24 cellular contexts compared by ENCODE assay signal in genomic region chr6:37638414-37639079, GRCh38. TPM values are rescaled to one million over a fixed set of nuclear protein-coding genes. Genes with fewer than 3 reads are reported as not detected.
DNase-seq lines count a peak whose midpoint lies in the region; ATAC-seq, FAIRE-seq and TF ChIP-seq lines count a peak whose summit lies in the region.
"Had no signal": no experiment of that assay in that cellular context is flagged by ENCODE, and none has a peak within 500 bp of the region (broad histone marks: within the 10 kb centered on the region; RNA-seq: fewer than 3 reads in every experiment).

No MANE protein-coding gene starts in this region.

- WGBS in trophoblast cell (ENCODE audit: extremely low coverage, insufficient coverage, insufficient read length) = no CpG with 5 or more reads among the region's 9 CpGs

- no peak for DNase-seq in activated naive CD8-positive, alpha-beta T cell treated with anti-CD3 and anti-CD28 coated beads, Interleukin-2, amount 10 ng/mL, durations not matched to agents 7 days and 5 days
- DNase-seq in activated naive CD8-positive, alpha-beta T cell treated with anti-CD3 and anti-CD28 coated beads, Interleukin-2, amount 50 U/mL, for 24 hours = no peak
- peak; percentile 57 for DNase-seq in bronchial epithelial cell (ENCODE audit: low read depth)
- DNase-seq in keratinocyte (ENCODE audit: low read depth, low spot score) = no peak
- DNase-seq in trophoblast cell = no peak
- DNase-seq in iPS-NIHi7 (ENCODE audit: extremely low spot score) = no peak
- DNase-seq: activated CD8-positive, alpha-beta T cell treated with anti-CD3 and anti-CD28 coated beads for 36 hours; activated naive CD4-positive, alpha-beta T cell treated with anti-CD3 and anti-CD28 coated beads, Interleukin-2, amount 10 ng/mL, durations not matched to agents 7 days and 5 days; activated T-cell treated with anti-CD3 and anti-CD28 coated beads, Interleukin-2, amount 50 U/mL, for 1 hour; Calu3; gastrocnemius medialis; KBM-7; NCI-H146; NCI-H2171 treated with DMSO at 0.1 percent for 48 hours; occipital lobe; right cardiac atrium; SHP77; T-cell had no signal

- H3K4me3 ChIP-seq in bronchial epithelial cell (ENCODE audit: low read depth, low read length) (no peak overlapping the region), keratinocyte (ENCODE audit: control insufficient read depth in 2 of 3, extremely low read depth in 1 of 3, insufficient read depth in 2 of 3, low read depth in 1 of 3, low read length in 3 of 3) (peak overlapping the region in 1 of 3 experiments; percentile 7), trophoblast cell (ENCODE audit: low read depth, low read length) (no peak overlapping the region)
- H3K4me3 ChIP-seq: BLaER1 treated with 17β-estradiol and CSF1 and Interleukin-3, amounts not matched to agents 10 nM and 100 nM; gastrocnemius medialis; lung had no signal

- H3K14ac ChIP-seq in trophoblast cell (ENCODE audit: low read length) = no peak overlapping the region

- dilution Hi-C loops in keratinocyte (cut with MboI; ENCODE audit: extremely low pct_ligation_motif_present, low sequenced_read_pairs) = no loop called here

- H3K79me2 ChIP-seq in keratinocyte (ENCODE audit: control insufficient read depth, insufficient read depth, low read length) (no peaks in the 10 kb centered on the region), trophoblast cell (ENCODE audit: control insufficient read depth, insufficient read depth, low read length, poor library complexity) (no peaks in the 10 kb centered on the region)

- no peak overlapping the region for H3K4ac ChIP-seq in trophoblast cell (ENCODE audit: low read depth, low read length)

- no peak overlapping the region for H2AK5ac ChIP-seq in trophoblast cell (ENCODE audit: low read length)

- H3K27me3 Mint-ChIP-seq in activated naive CD8-positive, alpha-beta T cell treated with anti-CD3 and anti-CD28 coated beads, Interleukin-2, amount 10 ng/mL, durations not matched to agents 7 days and 5 days = no peaks in the 10 kb centered on the region
- no peaks in the 10 kb centered on the region for H3K27me3 Mint-ChIP-seq in activated naive CD8-positive, alpha-beta T cell treated with anti-CD3 and anti-CD28 coated beads, Interleukin-2, amount 50 U/mL, for 24 hours
- H3K27me3 Mint-ChIP-seq: activated CD8-positive, alpha-beta T cell treated with anti-CD3 and anti-CD28 coated beads for 36 hours; T-cell had no signal

- H3K27me3 ChIP-seq in bronchial epithelial cell (ENCODE audit: control insufficient read depth, insufficient read depth, low read length) (no peaks in the 10 kb centered on the region), keratinocyte (ENCODE audit: control insufficient read depth, extremely low read depth, insufficient read depth, low read length) (peaks cover 2% of the 10 kb centered on the region), trophoblast cell (ENCODE audit: insufficient read depth, low read length) (no peaks in the 10 kb centered on the region)
- H3K27me3 ChIP-seq: BLaER1 treated with 17β-estradiol and CSF1 and Interleukin-3, amounts not matched to agents 10 nM and 100 nM; gastrocnemius medialis had no signal

- H3K9me1 ChIP-seq in keratinocyte (ENCODE audit: control insufficient read depth, extremely low read depth, insufficient read depth, low read length) = no peaks in the 10 kb centered on the region

- H3K18ac ChIP-seq in trophoblast cell (ENCODE audit: low read length) = no peak overlapping the region

- no peak overlapping the region for H4K91ac ChIP-seq in trophoblast cell (ENCODE audit: low read depth, low read length)

- peak overlapping the region; percentile 62 for H3K4me2 ChIP-seq in keratinocyte (ENCODE audit: control insufficient read depth, extremely low read depth, insufficient read depth, low read depth, low read length)
- no peak overlapping the region for H3K4me2 ChIP-seq in trophoblast cell (ENCODE audit: low read length)

- no peak overlapping the region for H2BK5ac ChIP-seq in trophoblast cell (ENCODE audit: low read depth, low read length, poor library complexity)

- H2BK12ac ChIP-seq in trophoblast cell (ENCODE audit: low read length) = no peak overlapping the region

- POLR2A ChIA-PET in activated naive CD8-positive, alpha-beta T cell treated with anti-CD3 and anti-CD28 coated beads, Interleukin-2, amount 10 ng/mL, durations not matched to agents 7 days and 5 days (lab: Charles Lee) = interaction anchor here (0.5 kb wide), 1 partner anchor 353 kb away, joined by 3 read pairs; no protein-coding TSS in a partner anchor

- H3K23ac ChIP-seq in trophoblast cell (ENCODE audit: low read length) = no peak overlapping the region

- no peaks in the 10 kb centered on the region for H3K9me3 Mint-ChIP-seq in activated naive CD8-positive, alpha-beta T cell treated with anti-CD3 and anti-CD28 coated beads, Interleukin-2, amount 10 ng/mL, durations not matched to agents 7 days and 5 days
- no peaks in the 10 kb centered on the region for H3K9me3 Mint-ChIP-seq in activated naive CD8-positive, alpha-beta T cell treated with anti-CD3 and anti-CD28 coated beads, Interleukin-2, amount 50 U/mL, for 24 hours
- H3K9me3 Mint-ChIP-seq: activated CD8-positive, alpha-beta T cell treated with anti-CD3 and anti-CD28 coated beads for 36 hours; T-cell; WTC11 had no signal

- H2BK120ac ChIP-seq in trophoblast cell (ENCODE audit: insufficient read depth, low read length, poor library complexity) = no peak overlapping the region

- H4K12ac ChIP-seq in trophoblast cell (ENCODE audit: low read depth, low read length) = no peak overlapping the region

- H4K8ac ChIP-seq in trophoblast cell (ENCODE audit: low read depth, low read length) = no peak overlapping the region

- H3K9ac ChIP-seq in keratinocyte (ENCODE audit: control insufficient read depth, extremely low read depth, insufficient read depth, low read length) (peak overlapping the region; percentile 53), trophoblast cell (ENCODE audit: low read length) (no peak overlapping the region)
- H3K9ac ChIP-seq: BLaER1 treated with 17β-estradiol and CSF1 and Interleukin-3, amounts not matched to agents 10 nM and 100 nM had no signal

- no peaks in the 10 kb centered on the region for H4K20me1 ChIP-seq in keratinocyte (ENCODE audit: control insufficient read depth, extremely low read depth, insufficient read depth, low read length)
- H4K20me1 ChIP-seq: BLaER1 treated with 17β-estradiol and CSF1 and Interleukin-3, amounts not matched to agents 10 nM and 100 nM had no signal

- H2AFZ ChIP-seq in keratinocyte (ENCODE audit: control insufficient read depth, low read length) = peak overlapping the region; percentile 48
- no peak overlapping the region for H2AFZ ChIP-seq in trophoblast cell (ENCODE audit: insufficient read depth, low read length, poor library complexity)

- peak overlapping the region; percentile 58 for H3K27ac ChIP-seq in keratinocyte (ENCODE audit: control insufficient read depth, insufficient read depth, low read length)
- no peak overlapping the region for H3K27ac ChIP-seq in trophoblast cell (ENCODE audit: low read depth, low read length)
- H3K27ac ChIP-seq: gastrocnemius medialis had no signal

- ATAC-seq in activated naive CD8-positive, alpha-beta T cell treated with anti-CD3 and anti-CD28 coated beads, Interleukin-2, amount 10 ng/mL, durations not matched to agents 7 days and 5 days (ENCODE audit: low read depth) = no peak
- no peak for ATAC-seq in activated naive CD8-positive, alpha-beta T cell treated with anti-CD3 and anti-CD28 coated beads, Interleukin-2, amount 50 U/mL, for 24 hours
- ATAC-seq in GM19035 (IDR thresholded peaks at IDR 0.05; ENCODE audit: unreplicated experiment) (no peak), GM18909 (IDR thresholded peaks at IDR 0.05; ENCODE audit: poor library complexity, unreplicated experiment) (no peak)
- ATAC-seq: activated CD8-positive, alpha-beta T cell treated with anti-CD3 and anti-CD28 coated beads for 36 hours; gastrocnemius medialis; right cardiac atrium; T-cell; WTC11 had no signal

- H3K9me3 ChIP-seq in keratinocyte (ENCODE audit: control insufficient read depth, low read depth, low read length) = no peaks in the 10 kb centered on the region
- H3K9me3 ChIP-seq in trophoblast cell (ENCODE audit: insufficient read depth, low read depth, low read length) = peaks cover 5% of the 10 kb centered on the region
- H3K9me3 ChIP-seq: BLaER1 treated with 17β-estradiol and CSF1 and Interleukin-3, amounts not matched to agents 10 nM and 100 nM; gastrocnemius medialis had no signal

- TF ChIP-seq CTCF in bronchial epithelial cell (IDR thresholded peaks at IDR 0.05; ENCODE audit: insufficient read depth, low read length, severe bottlenecking) = no peak
- no peak for TF ChIP-seq CTCF in keratinocyte (optimal IDR thresholded peaks at IDR 0.05 in 1 of 3, IDR thresholded peaks at IDR 0.05 in 1 of 3, conservative IDR thresholded peaks at IDR 0.05 in 1 of 3; ENCODE audit: extremely low read depth in 1 of 3, insufficient read depth in 2 of 3, low read length in 3 of 3)

- H3K4me1 ChIP-seq in keratinocyte (ENCODE audit: control insufficient read depth, extremely low read depth, insufficient read depth, low read length) (peaks cover 20% of the 10 kb centered on the region), trophoblast cell (ENCODE audit: control insufficient read depth in 1 of 2, insufficient read depth in 2 of 2, low read length in 2 of 2) (no peaks in the 10 kb centered on the region)
- H3K4me1 ChIP-seq: gastrocnemius medialis had no signal

- H3K36me3 Mint-ChIP-seq in activated naive CD8-positive, alpha-beta T cell treated with anti-CD3 and anti-CD28 coated beads, Interleukin-2, amount 10 ng/mL, durations not matched to agents 7 days and 5 days = peaks cover 9% of the 10 kb centered on the region
- no peaks in the 10 kb centered on the region for H3K36me3 Mint-ChIP-seq in activated naive CD8-positive, alpha-beta T cell treated with anti-CD3 and anti-CD28 coated beads, Interleukin-2, amount 50 U/mL, for 24 hours (ENCODE audit: low read depth)
- H3K36me3 Mint-ChIP-seq: WTC11 had no signal

- H3K79me1 ChIP-seq in trophoblast cell (ENCODE audit: low read length) = no peaks in the 10 kb centered on the region

- peak overlapping the region; percentile 35 for H3K27ac Mint-ChIP-seq in activated naive CD8-positive, alpha-beta T cell treated with anti-CD3 and anti-CD28 coated beads, Interleukin-2, amount 10 ng/mL, durations not matched to agents 7 days and 5 days
- H3K27ac Mint-ChIP-seq in activated naive CD8-positive, alpha-beta T cell treated with anti-CD3 and anti-CD28 coated beads, Interleukin-2, amount 50 U/mL, for 24 hours = no peak overlapping the region
- H3K27ac Mint-ChIP-seq: activated CD8-positive, alpha-beta T cell treated with anti-CD3 and anti-CD28 coated beads for 36 hours; activated naive CD4-positive, alpha-beta T cell treated with anti-CD3 and anti-CD28 coated beads, Interleukin-2, amount 10 ng/mL, durations not matched to agents 7 days and 5 days; WTC11 had no signal

- peaks cover 13% of the 10 kb centered on the region for H3K4me1 Mint-ChIP-seq in activated naive CD8-positive, alpha-beta T cell treated with anti-CD3 and anti-CD28 coated beads, Interleukin-2, amount 10 ng/mL, durations not matched to agents 7 days and 5 days
- peaks cover under 1% of the 10 kb centered on the region for H3K4me1 Mint-ChIP-seq in activated naive CD8-positive, alpha-beta T cell treated with anti-CD3 and anti-CD28 coated beads, Interleukin-2, amount 50 U/mL, for 24 hours
- H3K4me1 Mint-ChIP-seq: WTC11 had no signal

- no peak overlapping the region for H3K4me3 Mint-ChIP-seq in activated naive CD8-positive, alpha-beta T cell treated with anti-CD3 and anti-CD28 coated beads, Interleukin-2, amount 10 ng/mL, durations not matched to agents 7 days and 5 days
- H3K4me3 Mint-ChIP-seq in activated naive CD8-positive, alpha-beta T cell treated with anti-CD3 and anti-CD28 coated beads, Interleukin-2, amount 50 U/mL, for 24 hours = no peak overlapping the region
- H3K4me3 Mint-ChIP-seq: activated CD8-positive, alpha-beta T cell treated with anti-CD3 and anti-CD28 coated beads for 36 hours; activated naive CD4-positive, alpha-beta T cell treated with anti-CD3 and anti-CD28 coated beads, Interleukin-2, amount 10 ng/mL, durations not matched to agents 7 days and 5 days; T-cell; WTC11 had no signal

- FAIRE-seq in bronchial epithelial cell (lab: Jason Lieb, UNC) (peak; percentile 64), keratinocyte (lab: Jason Lieb, UNC) (peak; percentile 93)
- FAIRE-seq: colon had no signal

- H3K36me3 ChIP-seq in bronchial epithelial cell (ENCODE audit: control insufficient read depth, insufficient read depth, low read length) = no peaks in the 10 kb centered on the region
- H3K36me3 ChIP-seq in keratinocyte (ENCODE audit: control insufficient read depth in 2 of 2, extremely low read depth in 1 of 2, insufficient read depth in 2 of 2, low read length in 2 of 2) = no peaks in the 10 kb centered on the region
- no peaks in the 10 kb centered on the region for H3K36me3 ChIP-seq in trophoblast cell (ENCODE audit: control insufficient read depth in 1 of 2, insufficient read depth in 2 of 2, low read length in 2 of 2)
- H3K36me3 ChIP-seq: BLaER1 treated with 17β-estradiol and CSF1 and Interleukin-3, amounts not matched to agents 10 nM and 100 nM; gastrocnemius medialis had no signal

RNA-seq across cellular contexts. Expression of gene MDGA1, which starts 59.1 kb away (rescaled TPM):
- total RNA-seq in activated naive CD8-positive, alpha-beta T cell treated with anti-CD3 and anti-CD28 coated beads, Interleukin-2, amount 10 ng/mL, durations not matched to agents 7 days and 5 days = 10 to 100 TPM; 16.4 to 23.0 TPM
- total RNA-seq in bronchial epithelial cell = 0.26 TPM in 2 replicates
- polyA plus RNA-seq in keratinocyte = 0.26 to 1.0 TPM (median 0.32 TPM) in 3 replicates
- 0.29 TPM for polyA plus RNA-seq in keratinocyte (2011; ENCODE audit: low read depth)
- polyA plus RNA-seq in keratinocyte (2011; cell fraction: cytosol; rRNA removed) = 0.11 and 0.23 TPM in 2 replicates
- polyA plus RNA-seq in keratinocyte (2011; cell fraction: nucleus; rRNA removed) = 2.3 and 2.4 TPM in 2 replicates
- polyA plus RNA-seq in keratinocyte (2012; ENCODE audit: low replicate concordance) = 0.38 and 0.77 TPM in 2 replicates
- polyA minus RNA-seq in keratinocyte = 0.26 to 5.0 TPM (median 4.2 TPM) in 3 replicates
- polyA minus RNA-seq in keratinocyte (2011; cell fraction: cytosol; rRNA and poly(A)+ RNA removed) = 0.19 TPM
- 0.84 and 1.6 TPM in 2 replicates for polyA minus RNA-seq in keratinocyte (2011; cell fraction: nucleus; rRNA and poly(A)+ RNA removed)
- 0.04 and 0.18 TPM in 2 replicates for polyA plus RNA-seq in trophoblast cell (2013)

Comparison
In these comparisons a context has a peak if more than half of its experiments do, and no peak if none do; other contexts are left out.
1. RNA of gene MDGA1, which starts 59.1 kb away (total RNA-seq): 16.4 to 23.0 TPM in activated naive CD8-positive, alpha-beta T cell treated with anti-CD3 and anti-CD28 coated beads, Interleukin-2, amount 10 ng/mL, durations not matched to agents 7 days and 5 days; 0.26 TPM in bronchial epithelial cell; every median in the first group is over 10 times any median in the second.